Comparison of ENCODE assay signal across 23 cellular contexts in the genomic region with DNA sequence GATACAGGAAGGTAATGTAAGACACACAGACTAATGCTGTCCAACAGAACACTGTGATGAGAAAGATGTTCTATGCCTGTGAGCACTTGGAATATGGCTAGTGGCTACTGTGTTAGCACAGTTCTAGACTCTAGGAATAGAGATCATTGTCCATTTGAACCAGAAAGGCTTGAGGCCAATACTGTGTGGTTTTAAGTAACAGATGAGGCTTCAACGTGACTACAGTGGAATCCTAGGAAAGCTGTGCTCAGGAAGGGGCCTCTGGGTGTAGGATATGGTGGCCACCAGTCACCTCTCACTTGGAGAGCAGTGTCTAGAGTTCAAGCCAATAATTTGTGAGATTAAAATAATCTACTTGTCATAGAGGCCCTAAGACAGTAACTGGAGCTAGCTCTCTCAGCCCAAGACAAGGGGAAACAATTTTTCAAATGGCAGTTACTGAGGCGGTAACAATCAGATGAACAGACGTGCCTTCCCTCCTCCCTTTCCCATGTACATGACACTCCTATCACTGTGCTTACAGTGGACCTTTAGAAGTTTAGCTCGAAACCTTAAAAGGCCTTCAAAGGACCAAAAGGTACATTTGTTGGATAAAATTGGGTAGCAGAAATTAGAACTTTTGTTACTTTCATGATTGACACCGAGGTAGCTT. TPM values are rescaled to one million over a fixed set of nuclear protein-coding genes. Genes with fewer than 3 reads are reported as not detected.
DNase-seq lines count a peak whose midpoint lies in the region; ATAC-seq, FAIRE-seq and TF ChIP-seq lines count a peak whose summit lies in the region.
"Had no signal": no experiment of that assay in that cellular context is flagged by ENCODE, and none has a peak within 500 bp of the region (broad histone marks: within the 10 kb centered on the region; RNA-seq: fewer than 3 reads in every experiment).

No MANE protein-coding gene starts in this region.

- H3K4me1 Mint-ChIP-seq in T-cell = peaks cover 6 to 32% (median 31%) of the 10 kb centered on the region in 3 donors
- H3K4me1 Mint-ChIP-seq: activated B cell treated with CpG ODN at 0.5 μM for 24 hours had no signal

- H3K4me1 ChIP-seq in cardiac muscle cell (ENCODE audit: low read depth) (peaks cover 12% of the 10 kb centered on the region), right cardiac atrium (ENCODE audit: control insufficient read depth, insufficient read depth, low read length) (peaks cover 7% of the 10 kb centered on the region), subcutaneous abdominal adipose tissue (ENCODE audit: control insufficient read depth in 5 of 5, insufficient read depth in 5 of 5, low read length in 5 of 5) (peaks cover 4 to 18% (median 16%) of the 10 kb centered on the region in 5 donors)
- H3K4me1 ChIP-seq: adrenal gland, prostate gland had no signal

- no peak overlapping the region for H3K9ac ChIP-seq in subcutaneous abdominal adipose tissue (ENCODE audit: low read length in 5 of 5)

- WGBS in right cardiac atrium = 61% methylated on average over 5 of the region's 5 CpGs

- H3K4me3 Mint-ChIP-seq in T-cell = no peak overlapping the region
- H3K4me3 Mint-ChIP-seq: activated B cell treated with CpG ODN at 0.5 μM for 24 hours; CD4-positive, alpha-beta memory T cell; mesothelial cell of epicardium; stimulated activated naive B cell treated with anti-CD40 and anti-IgM and Interleukin-4, amounts not matched to agents 10 μg/mL and 1 μg/mL and 100 μg/mL, for 72 hours had no signal

- H3K4me3 ChIP-seq in cardiac muscle cell = no peak overlapping the region
- no peak overlapping the region for H3K4me3 ChIP-seq in right cardiac atrium (ENCODE audit: low read length)
- no peak overlapping the region for H3K4me3 ChIP-seq in fibroblast of the aortic adventitia (ENCODE audit: low read depth, low read length)
- H3K4me3 ChIP-seq in subcutaneous abdominal adipose tissue (ENCODE audit: low read depth in 1 of 5, low read length in 5 of 5) = no peak overlapping the region
- H3K4me3 ChIP-seq: adrenal gland, heart right ventricle, prostate gland, skin epidermis had no signal

- H3K36me3 ChIP-seq in cardiac muscle cell (peaks cover 48% of the 10 kb centered on the region), subcutaneous abdominal adipose tissue (ENCODE audit: control insufficient read depth in 5 of 5, insufficient read depth in 5 of 5, low read length in 5 of 5) (peaks cover 7 to 82% (median 68%) of the 10 kb centered on the region in 5 donors)

- ATAC-seq in right cardiac atrium (no peak), T-cell (replicated peaks in 1 of 4) (no peak)
- ATAC-seq: heart right ventricle; stimulated activated naive B cell treated with anti-CD40 and anti-IgM and Interleukin-4, amounts not matched to agents 10 μg/mL and 1 μg/mL and 100 μg/mL, for 72 hours had no signal

- peaks cover 49% of the 10 kb centered on the region for H3K36me3 Mint-ChIP-seq in T-cell

- CTCF ChIA-PET in T-cell (lab: Charles Lee) = no interaction called here

- no peaks in the 10 kb centered on the region for H3K9me3 Mint-ChIP-seq in T-cell
- H3K9me3 Mint-ChIP-seq: activated B cell treated with CpG ODN at 0.5 μM for 24 hours; CD4-positive, alpha-beta memory T cell; mesothelial cell of epicardium; stimulated activated naive B cell treated with anti-CD40 and anti-IgM and Interleukin-4, amounts not matched to agents 10 μg/mL and 1 μg/mL and 100 μg/mL, for 72 hours had no signal

- H3K27me3 Mint-ChIP-seq in T-cell = no peaks in the 10 kb centered on the region
- H3K27me3 Mint-ChIP-seq: activated B cell treated with CpG ODN at 0.5 μM for 24 hours; CD4-positive, alpha-beta memory T cell; stimulated activated naive B cell treated with anti-CD40 and anti-IgM and Interleukin-4, amounts not matched to agents 10 μg/mL and 1 μg/mL and 100 μg/mL, for 72 hours had no signal

- peak overlapping the region; percentile 98 for H3K27ac Mint-ChIP-seq in T-cell
- H3K27ac Mint-ChIP-seq: mesothelial cell of epicardium had no signal

- no peaks in the 10 kb centered on the region for H3K27me3 ChIP-seq in cardiac muscle cell
- H3K27me3 ChIP-seq in right cardiac atrium (ENCODE audit: control insufficient read depth, insufficient read depth) = no peaks in the 10 kb centered on the region
- no peaks in the 10 kb centered on the region for H3K27me3 ChIP-seq in subcutaneous abdominal adipose tissue (ENCODE audit: control insufficient read depth in 5 of 5, insufficient read depth in 4 of 5, low read length in 5 of 5)
- H3K27me3 ChIP-seq: adrenal gland, heart right ventricle had no signal

- intact Hi-C loops in right cardiac atrium (cut with DNase I) = no loop called here

- H3K9me3 ChIP-seq in cardiac muscle cell (ENCODE audit: low read depth) = no peaks in the 10 kb centered on the region
- no peaks in the 10 kb centered on the region for H3K9me3 ChIP-seq in right cardiac atrium (ENCODE audit: control insufficient read depth, low read length)
- no peaks in the 10 kb centered on the region for H3K9me3 ChIP-seq in subcutaneous abdominal adipose tissue (ENCODE audit: control insufficient read depth in 5 of 5, low read length in 5 of 5)
- H3K9me3 ChIP-seq: adrenal gland, heart right ventricle, prostate gland had no signal

- DNase-seq in cardiac muscle cell (ENCODE audit: low read depth in 1 of 2, low spot score in 1 of 2) (no peak), right cardiac atrium (no peak), T-cell (no peak), fibroblast of the aortic adventitia (ENCODE audit: low read depth) (peak; percentile 24), D721Med (ENCODE audit: insufficient read length, low spot score) (no peak), HPDE6-E6E7 (ENCODE audit: extremely low spot score) (no peak), A172 (ENCODE audit: low spot score) (no peak)
- DNase-seq: activated B cell treated with CpG ODN at 0.5 μM for 24 hours; adrenal gland; CD4-positive, alpha-beta memory T cell; dermis blood vessel endothelial cell; heart right ventricle; Karpas-422; MV-4-11; NCI-H1694; NCI-H2171 treated with DMSO at 0.1 percent for 48 hours; NCI-H524 treated with DMSO at 0.1 percent for 48 hours; stimulated activated naive B cell treated with anti-CD40 and anti-IgM and Interleukin-4, amounts not matched to agents 10 μg/mL and 1 μg/mL and 100 μg/mL, for 72 hours; T1000 had no signal

- FAIRE-seq in D721Med (lab: Jason Lieb, UNC) = no peak

- POLR2A ChIA-PET in T-cell (lab: Charles Lee) = no interaction called here

- no peak for TF ChIP-seq CTCF in cardiac muscle cell (IDR thresholded peaks at IDR 0.05; ENCODE audit: low read depth, low read length)
- no peak for TF ChIP-seq CTCF in fibroblast of the aortic adventitia (IDR thresholded peaks at IDR 0.05; ENCODE audit: insufficient read depth, low read length)
- no peak for TF ChIP-seq CTCF in D721Med (IDR thresholded peaks at IDR 0.05; ENCODE audit: insufficient read depth, missing control alignments)

- H3K27ac ChIP-seq in cardiac muscle cell (peak overlapping the region; percentile 83), right cardiac atrium (ENCODE audit: low read length) (no peak overlapping the region), subcutaneous abdominal adipose tissue (ENCODE audit: low read depth, low read length) (peak overlapping the region; percentile 42)
- H3K27ac ChIP-seq: prostate gland had no signal

RNA-seq across cellular contexts. Expression of a gene that starts 10.2 kb away (rescaled TPM):
- 30.8 and 43.2 TPM in 2 replicates for total RNA-seq in cardiac muscle cell
- 58.4 and 85.5 TPM in 2 replicates for polyA plus RNA-seq in cardiac muscle cell
- 10 to 100 TPM; 18.9 to 28.6 (median 23.8) TPM for total RNA-seq in right cardiac atrium
- 23.4 TPM for polyA plus RNA-seq in right cardiac atrium
- 10 to 100 TPM; 16.1 to 38.8 (median 36.2) TPM for total RNA-seq in T-cell
- 24.9 and 45.5 TPM in 2 replicates for total RNA-seq in fibroblast of the aortic adventitia (ENCODE audit: low replicate concordance)
- 85.5 and 108 TPM in 2 replicates for total RNA-seq in A172 (2014; rRNA removed; shearing (Covaris generic))

RNA-seq across cellular contexts. Expression of a gene that starts 10.4 kb away (rescaled TPM):
- 33.6 and 38.3 TPM in 2 replicates for total RNA-seq in cardiac muscle cell
- polyA plus RNA-seq in cardiac muscle cell = 56.5 and 75.0 TPM in 2 replicates
- total RNA-seq in right cardiac atrium = 10 to 100 TPM; 19.8 to 22.1 (median 21.1) TPM
- polyA plus RNA-seq in right cardiac atrium = 35.2 TPM
- 10 to 100 TPM; 32.2 to 51.0 (median 46.8) TPM for total RNA-seq in T-cell
- 29.8 and 50.3 TPM in 2 replicates for total RNA-seq in fibroblast of the aortic adventitia (ENCODE audit: low replicate concordance)
- 101 and 116 TPM in 2 replicates for total RNA-seq in A172 (2014; rRNA removed; shearing (Covaris generic))

RNA-seq across cellular contexts. Expression of a gene that starts 30.2 kb away (rescaled TPM):
- total RNA-seq in cardiac muscle cell (912 and 1,364 TPM in 2 replicates), right cardiac atrium (100 to 1,000 TPM; 245 to 330 (median 314) TPM), T-cell (100 to 1,000 TPM in 1 of 5 donors, 10 to 100 TPM in 4; 66.3 to 108 (median 94.8) TPM), fibroblast of the aortic adventitia (ENCODE audit: low replicate concordance) (107 and 362 TPM in 2 replicates)
- polyA plus RNA-seq in cardiac muscle cell (1,322 and 1,889 TPM in 2 replicates), right cardiac atrium (204 TPM)
- total RNA-seq in A172 (2014; rRNA removed; shearing (Covaris generic)) = 967 and 1,053 TPM in 2 replicates

RNA-seq across cellular contexts. Expression of a gene that starts 42.1 kb away (rescaled TPM):
- total RNA-seq in cardiac muscle cell (94.0 and 124 TPM in 2 replicates), right cardiac atrium (10 to 100 TPM; 32.8 to 40.0 (median 36.8) TPM), T-cell (100 to 1,000 TPM in 2 of 5 donors, 10 to 100 TPM in 3; 73.8 to 106 (median 93.7) TPM), fibroblast of the aortic adventitia (ENCODE audit: low replicate concordance) (50.9 and 81.1 TPM in 2 replicates)
- polyA plus RNA-seq in cardiac muscle cell (72.5 and 85.6 TPM in 2 replicates), right cardiac atrium (33.7 TPM)
- 90.4 and 105 TPM in 2 replicates for total RNA-seq in A172 (2014; rRNA removed; shearing (Covaris generic))

RNA-seq across cellular contexts. Expression of a gene that starts 42.6 kb away (rescaled TPM):
- 9.5 and 13.5 TPM in 2 replicates for total RNA-seq in cardiac muscle cell
- polyA plus RNA-seq in cardiac muscle cell = 13.1 and 15.8 TPM in 2 replicates
- 10 to 100 TPM; 24.8 to 27.6 (median 25.8) TPM for total RNA-seq in right cardiac atrium
- polyA plus RNA-seq in right cardiac atrium = 42.1 TPM
- 1 to 10 TPM; 1.0 to 2.4 (median 1.9) TPM for total RNA-seq in T-cell
- 22.1 and 35.2 TPM in 2 replicates for total RNA-seq in fibroblast of the aortic adventitia (ENCODE audit: low replicate concordance)
- 37.6 and 53.8 TPM in 2 replicates for total RNA-seq in A172 (2014; rRNA removed; shearing (Covaris generic))
